ENCODE assay signal across 18 cellular contexts in the genomic region with DNA sequence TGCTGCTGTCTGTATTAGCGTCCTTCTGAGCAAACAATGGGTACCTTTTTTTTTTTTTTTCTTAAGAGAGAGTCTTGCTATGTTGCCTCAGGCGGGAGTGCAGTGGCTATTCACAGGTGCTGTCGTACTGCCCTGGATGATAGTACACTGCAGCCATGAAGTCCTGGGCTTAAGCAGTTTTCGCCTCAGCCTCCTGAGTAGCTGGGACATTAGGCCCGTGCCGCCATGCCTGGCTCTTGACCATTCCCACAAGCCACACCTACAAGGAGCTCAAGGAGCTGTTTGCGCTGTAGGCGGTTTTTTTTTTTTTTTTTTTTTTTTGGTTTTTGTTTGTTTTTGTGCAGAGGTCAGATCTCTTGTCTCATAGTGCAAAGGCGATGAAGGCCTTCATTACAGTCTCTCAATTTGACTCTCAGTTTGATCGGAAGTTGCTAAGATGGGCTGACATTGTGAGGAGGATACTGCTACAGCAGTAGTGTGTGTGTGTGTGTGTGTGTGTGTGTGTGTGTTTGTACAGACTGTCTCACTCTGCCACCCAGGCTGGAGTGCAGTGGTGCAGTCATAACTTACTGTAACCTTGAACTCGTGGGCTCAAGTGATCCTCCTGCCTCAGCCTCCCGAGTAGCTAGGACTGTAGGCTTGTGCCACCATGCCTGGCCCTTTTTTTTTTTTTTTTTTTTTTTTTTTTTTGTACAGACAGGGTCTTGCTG. TPM values are rescaled to one million over a fixed set of nuclear protein-coding genes. Genes with fewer than 3 reads are reported as not detected.
A peak's percentile ranks its signal among the peaks of the same experiment; 100 is the strongest.
DNase-seq lines count a peak whose midpoint lies in the region; TF ChIP-seq lines count a peak whose summit lies in the region.
"Had no signal": no experiment of that assay in that cellular context is flagged by ENCODE, and none has a peak within 500 bp of the region (broad histone marks: within the 10 kb centered on the region; RNA-seq: fewer than 3 reads in every experiment).

No MANE protein-coding gene starts in this region.

- H3K4me1 ChIP-seq in trophoblast cell (ENCODE audit: control insufficient read depth in 1 of 2, insufficient read depth in 2 of 2, low read length in 2 of 2), result peaks cover 2 to 4% of the 10 kb centered on the region in 2 experiments
- H3K4me1 ChIP-seq: gastrocnemius medialis had no signal

- H3K14ac ChIP-seq in trophoblast cell (ENCODE audit: low read length), result no peak overlapping the region

- DNase-seq in activated CD4-positive, alpha-beta memory T cell treated with anti-CD3 and anti-CD28 coated beads for 36 hours, result no peak
- no peak for DNase-seq in activated CD4-positive, alpha-beta memory T cell treated with anti-CD3 and anti-CD28 coated beads, Interleukin-2, amount 10 ng/mL, durations not matched to agents 7 days and 5 days
- DNase-seq in HEK293T (ENCODE audit: extremely low spot score) (no peak), trophoblast cell (peak; percentile 63 to 70), WERI-Rb-1 (no peak), NCI-H446 treated with DMSO at 0.1 percent for 48 hours (lab: John Stamatoyannopoulos, UW) (no peak), foreskin melanocyte (no peak)
- DNase-seq in activated T-helper 1 cell treated with anti-CD3 and anti-CD28 coated beads, Interleukin-12 subunit alpha, Interleukin-12 subunit beta, Interleukin-2, Interleukin-4 antibody, amounts not matched to agents 30 ng/mL and 10 ng/mL and 1 ng/mL, durations not matched to agents 14 hours and 24 hours and 36 hours (ENCODE audit: low spot score), result no peak
- DNase-seq: C1 segment of cervical spinal cord; effector CD8-positive, alpha-beta T cell; gastrocnemius medialis; hippocampal formation; NCI-H1105 treated with DMSO at 0.1 percent for 48 hours; NCI-H2107; NCI-H69; stimulated activated CD4-positive, alpha-beta T cell treated with anti-CD3 and anti-CD28 coated beads, Interleukin-15, amount 100 ng/mL, for 24 hours; T1000 had no signal

- H3K4me1 Mint-ChIP-seq in activated CD4-positive, alpha-beta memory T cell treated with anti-CD3 and anti-CD28 coated beads for 36 hours (ENCODE audit: low read depth), result peaks cover 81% of the 10 kb centered on the region
- peaks cover 69% of the 10 kb centered on the region for H3K4me1 Mint-ChIP-seq in activated CD4-positive, alpha-beta memory T cell treated with anti-CD3 and anti-CD28 coated beads, Interleukin-2, amount 10 ng/mL, durations not matched to agents 7 days and 5 days
- peaks cover 72% of the 10 kb centered on the region for H3K4me1 Mint-ChIP-seq in activated T-helper 1 cell treated with anti-CD3 and anti-CD28 coated beads, Interleukin-12 subunit alpha, Interleukin-12 subunit beta, Interleukin-2, Interleukin-4 antibody, amounts not matched to agents 30 ng/mL and 10 ng/mL and 1 ng/mL, durations not matched to agents 14 hours and 24 hours and 36 hours (ENCODE audit: low read depth)
- H3K4me1 Mint-ChIP-seq: brain had no signal

- H3K79me1 ChIP-seq in trophoblast cell (ENCODE audit: low read length), result no peaks in the 10 kb centered on the region

- peaks cover 48% of the 10 kb centered on the region for H3K36me3 Mint-ChIP-seq in activated CD4-positive, alpha-beta memory T cell treated with anti-CD3 and anti-CD28 coated beads for 36 hours
- peaks cover 33% of the 10 kb centered on the region for H3K36me3 Mint-ChIP-seq in activated CD4-positive, alpha-beta memory T cell treated with anti-CD3 and anti-CD28 coated beads, Interleukin-2, amount 10 ng/mL, durations not matched to agents 7 days and 5 days (ENCODE audit: low read depth)
- H3K36me3 Mint-ChIP-seq in activated T-helper 1 cell treated with anti-CD3 and anti-CD28 coated beads, Interleukin-12 subunit alpha, Interleukin-12 subunit beta, Interleukin-2, Interleukin-4 antibody, amounts not matched to agents 30 ng/mL and 10 ng/mL and 1 ng/mL, durations not matched to agents 14 hours and 24 hours and 36 hours (ENCODE audit: low read depth), result peaks cover 36% of the 10 kb centered on the region

- intact Hi-C loops in activated CD4-positive, alpha-beta memory T cell treated with anti-CD3 and anti-CD28 coated beads for 36 hours (cut with micrococcal nuclease), result no loop called here
- intact Hi-C loops in activated T-helper 1 cell treated with anti-CD3 and anti-CD28 coated beads, Interleukin-12 subunit alpha, Interleukin-12 subunit beta, Interleukin-2, Interleukin-4 antibody, amounts not matched to agents 30 ng/mL and 10 ng/mL and 1 ng/mL, durations not matched to agents 14 hours and 24 hours and 36 hours (cut with micrococcal nuclease), result no loop called here

- H3K79me2 ChIP-seq in trophoblast cell (ENCODE audit: control insufficient read depth, insufficient read depth, low read length, poor library complexity), result no peaks in the 10 kb centered on the region

- no peaks in the 10 kb centered on the region for H3K36me3 ChIP-seq in trophoblast cell (ENCODE audit: control insufficient read depth in 1 of 2, insufficient read depth in 2 of 2, low read length in 2 of 2)
- no peaks in the 10 kb centered on the region for H3K36me3 ChIP-seq in WERI-Rb-1
- H3K36me3 ChIP-seq: gastrocnemius medialis had no signal

- H3K27me3 ChIP-seq in trophoblast cell (ENCODE audit: insufficient read depth, low read length) (no peaks in the 10 kb centered on the region), WERI-Rb-1 (ENCODE audit: insufficient read depth, low read depth, severe bottlenecking) (no peaks in the 10 kb centered on the region)
- H3K27me3 ChIP-seq: gastrocnemius medialis had no signal

- H3K23ac ChIP-seq in trophoblast cell (ENCODE audit: low read length), result no peak overlapping the region

- H3K27me3 Mint-ChIP-seq in activated CD4-positive, alpha-beta memory T cell treated with anti-CD3 and anti-CD28 coated beads for 36 hours, result no peaks in the 10 kb centered on the region
- no peaks in the 10 kb centered on the region for H3K27me3 Mint-ChIP-seq in activated CD4-positive, alpha-beta memory T cell treated with anti-CD3 and anti-CD28 coated beads, Interleukin-2, amount 10 ng/mL, durations not matched to agents 7 days and 5 days
- no peaks in the 10 kb centered on the region for H3K27me3 Mint-ChIP-seq in activated T-helper 1 cell treated with anti-CD3 and anti-CD28 coated beads, Interleukin-12 subunit alpha, Interleukin-12 subunit beta, Interleukin-2, Interleukin-4 antibody, amounts not matched to agents 30 ng/mL and 10 ng/mL and 1 ng/mL, durations not matched to agents 14 hours and 24 hours and 36 hours (ENCODE audit: insufficient read depth)

- no peak overlapping the region for H3K18ac ChIP-seq in trophoblast cell (ENCODE audit: low read length)

- WGBS in trophoblast cell (ENCODE audit: extremely low coverage, insufficient coverage, insufficient read length), result no CpG with 5 or more reads among the region's 12 CpGs

- H3K9ac ChIP-seq in trophoblast cell (ENCODE audit: low read length), result no peak overlapping the region

- POLR2A ChIA-PET in activated CD4-positive, alpha-beta memory T cell treated with anti-CD3 and anti-CD28 coated beads for 36 hours (lab: Charles Lee), result interaction anchor here (0.6 to 1.4 kb wide), 3 partner anchors 11 to 70 kb away, joined by 3 to 4 read pairs (median 3); no protein-coding TSS in a partner anchor
- POLR2A ChIA-PET in activated CD4-positive, alpha-beta memory T cell treated with anti-CD3 and anti-CD28 coated beads, Interleukin-2, amount 10 ng/mL, durations not matched to agents 7 days and 5 days (lab: Charles Lee), result interaction anchor here (0.8 kb wide), 1 partner anchor 23 kb away, joined by 3 read pairs; no protein-coding TSS in a partner anchor
- POLR2A ChIA-PET in HEK293T (lab: Yijun Ruan, JAX), result no interaction called here

- H3K4me3 ChIP-seq in trophoblast cell (ENCODE audit: low read depth, low read length), result no peak overlapping the region
- no peak overlapping the region for H3K4me3 ChIP-seq in WERI-Rb-1 (ENCODE audit: low read depth, low read length)
- H3K4me3 ChIP-seq: gastrocnemius medialis had no signal

- CTCF ChIA-PET in activated CD4-positive, alpha-beta memory T cell treated with anti-CD3 and anti-CD28 coated beads for 36 hours (lab: Charles Lee), result interaction anchor here (0.7 kb wide), 1 partner anchor 13 kb away, joined by 3 read pairs; no protein-coding TSS in a partner anchor
- CTCF ChIA-PET in activated CD4-positive, alpha-beta memory T cell treated with anti-CD3 and anti-CD28 coated beads, Interleukin-2, amount 10 ng/mL, durations not matched to agents 7 days and 5 days (lab: Charles Lee), result interaction anchor here (0.6 to 1.3 kb wide), 2 partner anchors 21 to 27 kb away, joined by 3 to 4 read pairs; no protein-coding TSS in a partner anchor
- CTCF ChIA-PET in HEK293T (lab: Yijun Ruan, JAX), result interaction anchor here (0.7 kb wide), 1 partner anchor 26 kb away, joined by 3 read pairs; no protein-coding TSS in a partner anchor

- H2AFZ ChIP-seq in trophoblast cell (ENCODE audit: insufficient read depth, low read length, poor library complexity), result no peak overlapping the region

- H3K9me3 ChIP-seq in trophoblast cell (ENCODE audit: insufficient read depth, low read depth, low read length), result no peaks in the 10 kb centered on the region
- no peaks in the 10 kb centered on the region for H3K9me3 ChIP-seq in WERI-Rb-1 (ENCODE audit: severe bottlenecking)
- H3K9me3 ChIP-seq: gastrocnemius medialis had no signal

- no peak overlapping the region for H4K8ac ChIP-seq in trophoblast cell (ENCODE audit: low read depth, low read length)

- no peak overlapping the region for H3K4me2 ChIP-seq in trophoblast cell (ENCODE audit: low read length)

- H2BK120ac ChIP-seq in trophoblast cell (ENCODE audit: insufficient read depth, low read length, poor library complexity), result no peak overlapping the region

- H2BK12ac ChIP-seq in trophoblast cell (ENCODE audit: low read length), result no peak overlapping the region

- no peaks in the 10 kb centered on the region for H3K9me3 Mint-ChIP-seq in activated CD4-positive, alpha-beta memory T cell treated with anti-CD3 and anti-CD28 coated beads for 36 hours
- no peaks in the 10 kb centered on the region for H3K9me3 Mint-ChIP-seq in activated CD4-positive, alpha-beta memory T cell treated with anti-CD3 and anti-CD28 coated beads, Interleukin-2, amount 10 ng/mL, durations not matched to agents 7 days and 5 days
- no peaks in the 10 kb centered on the region for H3K9me3 Mint-ChIP-seq in activated T-helper 1 cell treated with anti-CD3 and anti-CD28 coated beads, Interleukin-12 subunit alpha, Interleukin-12 subunit beta, Interleukin-2, Interleukin-4 antibody, amounts not matched to agents 30 ng/mL and 10 ng/mL and 1 ng/mL, durations not matched to agents 14 hours and 24 hours and 36 hours

- H3K27ac ChIP-seq in trophoblast cell (ENCODE audit: low read depth, low read length), result no peak overlapping the region
- H3K27ac ChIP-seq in WERI-Rb-1, result no peak overlapping the region
- H3K27ac ChIP-seq: gastrocnemius medialis had no signal

- no peak overlapping the region for H4K91ac ChIP-seq in trophoblast cell (ENCODE audit: low read depth, low read length)

- H2AK5ac ChIP-seq in trophoblast cell (ENCODE audit: low read length), result no peak overlapping the region

- H3K4me3 Mint-ChIP-seq in activated CD4-positive, alpha-beta memory T cell treated with anti-CD3 and anti-CD28 coated beads for 36 hours, result no peak overlapping the region
- H3K4me3 Mint-ChIP-seq in activated CD4-positive, alpha-beta memory T cell treated with anti-CD3 and anti-CD28 coated beads, Interleukin-2, amount 10 ng/mL, durations not matched to agents 7 days and 5 days, result no peak overlapping the region
- H3K4me3 Mint-ChIP-seq in activated T-helper 1 cell treated with anti-CD3 and anti-CD28 coated beads, Interleukin-12 subunit alpha, Interleukin-12 subunit beta, Interleukin-2, Interleukin-4 antibody, amounts not matched to agents 30 ng/mL and 10 ng/mL and 1 ng/mL, durations not matched to agents 14 hours and 24 hours and 36 hours, result no peak overlapping the region
- H3K4me3 Mint-ChIP-seq: brain had no signal

- peak overlapping the region; percentile 79 for H3K27ac Mint-ChIP-seq in activated CD4-positive, alpha-beta memory T cell treated with anti-CD3 and anti-CD28 coated beads for 36 hours
- H3K27ac Mint-ChIP-seq in activated CD4-positive, alpha-beta memory T cell treated with anti-CD3 and anti-CD28 coated beads, Interleukin-2, amount 10 ng/mL, durations not matched to agents 7 days and 5 days, result no peak overlapping the region
- peak overlapping the region; percentile 25 for H3K27ac Mint-ChIP-seq in activated T-helper 1 cell treated with anti-CD3 and anti-CD28 coated beads, Interleukin-12 subunit alpha, Interleukin-12 subunit beta, Interleukin-2, Interleukin-4 antibody, amounts not matched to agents 30 ng/mL and 10 ng/mL and 1 ng/mL, durations not matched to agents 14 hours and 24 hours and 36 hours
- H3K27ac Mint-ChIP-seq: brain had no signal

- no peak overlapping the region for H4K12ac ChIP-seq in trophoblast cell (ENCODE audit: low read depth, low read length)

- no peak for TF ChIP-seq CTCF in WERI-Rb-1 (IDR thresholded peaks at IDR 0.05; ENCODE audit: low read depth, low read length)

- no peak overlapping the region for H3K4ac ChIP-seq in trophoblast cell (ENCODE audit: low read depth, low read length)

- no peak overlapping the region for H2BK5ac ChIP-seq in trophoblast cell (ENCODE audit: low read depth, low read length, poor library complexity)

RNA-seq across cellular contexts. Expression of gene TRAF3, which starts 34.2 kb away (rescaled TPM):
- total RNA-seq in activated CD4-positive, alpha-beta memory T cell treated with anti-CD3 and anti-CD28 coated beads for 36 hours, result 10 to 100 TPM; 68.8 to 73.6 TPM
- 10 to 100 TPM; 37.4 to 38.9 TPM for total RNA-seq in activated CD4-positive, alpha-beta memory T cell treated with anti-CD3 and anti-CD28 coated beads, Interleukin-2, amount 10 ng/mL, durations not matched to agents 7 days and 5 days
- total RNA-seq in activated T-helper 1 cell treated with anti-CD3 and anti-CD28 coated beads, Interleukin-12 subunit alpha, Interleukin-12 subunit beta, Interleukin-2, Interleukin-4 antibody, amounts not matched to agents 30 ng/mL and 10 ng/mL and 1 ng/mL, durations not matched to agents 14 hours and 24 hours and 36 hours, result 69.2 and 73.1 TPM in 2 replicates
- polyA plus RNA-seq in trophoblast cell (2013), result 7.5 and 8.6 TPM in 2 replicates

Comparison
In these comparisons a context has a peak if more than half of its experiments do, and no peak if none do; other contexts are left out.
1. DNase-seq: peak in trophoblast cell (2 of 2); none in activated CD4-positive, alpha-beta memory T cell treated with anti-CD3 and anti-CD28 coated beads for 36 hours (single experiment), activated CD4-positive, alpha-beta memory T cell treated with anti-CD3 and anti-CD28 coated beads, Interleukin-2, amount 10 ng/mL, durations not matched to agents 7 days and 5 days (single experiment), HEK293T (single experiment), activated T-helper 1 cell treated with anti-CD3 and anti-CD28 coated beads, Interleukin-12 subunit alpha, Interleukin-12 subunit beta, Interleukin-2, Interleukin-4 antibody, amounts not matched to agents 30 ng/mL and 10 ng/mL and 1 ng/mL, durations not matched to agents 14 hours and 24 hours and 36 hours (single experiment), WERI-Rb-1 (single experiment), NCI-H446 treated with DMSO at 0.1 percent for 48 hours (single experiment) and foreskin melanocyte (single experiment).